Comparison of ENCODE assay signal across 18 cellular contexts in the genomic region with DNA sequence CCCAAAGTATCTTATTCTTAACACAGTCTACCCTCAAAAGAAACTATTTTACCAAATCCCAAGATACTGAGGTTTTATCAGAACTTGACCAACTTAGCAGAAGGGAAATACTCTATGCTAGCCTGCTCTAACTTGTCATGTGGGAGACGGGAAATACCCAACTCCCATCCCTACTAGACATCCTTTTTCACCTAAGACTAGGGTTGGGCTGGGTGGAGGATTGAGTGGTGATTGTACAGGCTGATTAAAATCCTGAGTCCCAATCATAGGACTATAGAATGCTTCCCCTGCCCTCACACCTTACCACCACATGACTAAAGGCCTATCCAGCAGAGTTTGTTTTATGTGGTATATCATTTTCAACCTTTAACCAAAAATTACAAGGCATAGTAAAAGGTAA.
A peak's percentile ranks its signal among the peaks of the same experiment; 100 is the strongest.
DNase-seq lines count a peak whose midpoint lies in the region; ATAC-seq and TF ChIP-seq lines count a peak whose summit lies in the region.
"Had no signal": no experiment of that assay in that cellular context is flagged by ENCODE, and none has a peak within 500 bp of the region (broad histone marks: within the 10 kb centered on the region; RNA-seq: fewer than 3 reads in every experiment).

No MANE protein-coding gene starts in this region.

- no peak overlapping the region for H3K27ac ChIP-seq in foreskin keratinocyte
- H3K27ac ChIP-seq: 22Rv1, BLaER1, C4-2B had no signal

- H3K27me3 ChIP-seq in foreskin keratinocyte, result no peaks in the 10 kb centered on the region
- H3K27me3 ChIP-seq: BLaER1 had no signal

- no peaks in the 10 kb centered on the region for H3K4me1 ChIP-seq in foreskin keratinocyte
- H3K4me1 ChIP-seq: BLaER1, HAP-1 had no signal

- ATAC-seq in foreskin keratinocyte (peak; percentile 35), HG03520 (IDR thresholded peaks at IDR 0.05; ENCODE audit: unreplicated experiment) (no peak)
- ATAC-seq: CD8-positive, alpha-beta T cell had no signal

- DNase-seq in DMS53 (lab: John Stamatoyannopoulos, UW), result peak; percentile 44
- DNase-seq in DMS53 treated with DMSO at 0.1 percent for 48 hours (lab: John Stamatoyannopoulos, UW; ENCODE audit: unreplicated experiment), result no peak
- DNase-seq in brain pericyte (ENCODE audit: low read depth, low spot score), result peak; percentile 1
- DNase-seq in foreskin keratinocyte, result peak; percentile 71 to 76
- no peak for DNase-seq in SKM-1 (lab: John Stamatoyannopoulos, UW; ENCODE audit: unreplicated experiment)
- DNase-seq: Caco-2; CD4-positive, CD25-positive, alpha-beta regulatory T cell; CD8-positive, alpha-beta T cell; DMS153; DMS79 treated with DMSO at 0.1 percent for 48 hours; GF-D8; GOT3; HFFc6 had no signal

- no peak for TF ChIP-seq CTCF in foreskin keratinocyte (conservative IDR thresholded peaks at IDR 0.05)

Comparison
In these comparisons a context has a peak if more than half of its experiments do, and no peak if none do; other contexts are left out.
1. DNase-seq: peak in DMS53 (single experiment), brain pericyte (single experiment) and foreskin keratinocyte (2 of 2); none in DMS53 treated with DMSO at 0.1 percent for 48 hours (single experiment) and SKM-1 (single experiment).